ENCODE assay signal across 14 cellular contexts in the genomic region with DNA sequence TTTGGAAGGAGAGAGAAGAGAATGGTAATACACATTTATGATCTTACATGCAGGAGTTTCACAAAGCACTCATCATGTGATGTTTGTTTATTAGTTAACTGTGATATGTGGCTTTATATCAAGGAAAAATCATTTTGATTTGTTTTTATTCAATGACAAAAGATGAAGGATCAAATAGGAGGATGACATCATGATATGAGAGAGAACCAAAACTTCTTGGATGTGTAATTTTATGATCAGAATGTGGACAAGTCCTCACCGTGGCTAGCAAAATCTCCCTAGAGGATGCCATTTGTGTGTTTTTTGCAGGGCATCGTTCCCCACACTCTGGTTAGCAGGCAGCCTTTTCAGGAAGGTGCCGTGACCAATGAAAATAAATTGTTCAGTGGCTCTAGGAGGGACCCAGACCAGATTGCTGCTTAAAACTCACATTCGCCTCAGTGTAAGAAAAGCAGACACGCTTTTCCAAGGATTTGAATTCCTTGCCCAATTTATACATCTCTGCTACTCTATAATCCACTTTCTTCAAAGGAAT.
A peak's percentile ranks its signal among the peaks of the same experiment; 100 is the strongest.
DNase-seq lines count a peak whose midpoint lies in the region; TF ChIP-seq lines count a peak whose summit lies in the region.
"Had no signal": no experiment of that assay in that cellular context is flagged by ENCODE, and none has a peak within 500 bp of the region (broad histone marks: within the 10 kb centered on the region; RNA-seq: fewer than 3 reads in every experiment).

No MANE protein-coding gene starts in this region.

- H3K4me1 Mint-ChIP-seq in nephron progenitor cell, result peaks cover 9% of the 10 kb centered on the region
- H3K4me1 Mint-ChIP-seq: CD14-positive monocyte had no signal

- no peaks in the 10 kb centered on the region for H3K9me3 Mint-ChIP-seq in nephron progenitor cell
- H3K9me3 Mint-ChIP-seq: CD8-positive, alpha-beta T cell had no signal

- no peak overlapping the region for H3K4me3 Mint-ChIP-seq in nephron progenitor cell
- H3K4me3 Mint-ChIP-seq: CD14-positive monocyte; CD8-positive, alpha-beta T cell had no signal

- no peak overlapping the region for H3K27ac Mint-ChIP-seq in nephron progenitor cell
- H3K27ac Mint-ChIP-seq: CD14-positive monocyte; CD8-positive, alpha-beta T cell had no signal

- DNase-seq in Ammon's horn (ENCODE audit: low spot score) (peak; percentile 4), G401 (ENCODE audit: low spot score) (peak; percentile 84), NCI-H69 (lab: John Stamatoyannopoulos, UW) (peak; percentile 67), myocyte (ENCODE audit: low read depth) (peak; percentile 5), NCI-H1105 treated with DMSO at 0.1 percent for 48 hours (lab: John Stamatoyannopoulos, UW) (no peak), germinal center (ENCODE audit: low spot score) (no peak), nephron progenitor cell (no peak)
- DNase-seq: CD8-positive, alpha-beta T cell; COR-L47; DMS53; GM23248; H7; IMR-90 had no signal

- in situ Hi-C loops in G401 (cut with HindIII; ENCODE audit: low sequenced_read_pairs), result no loop called here

- no peak for TF ChIP-seq CTCF in nephron progenitor cell (IDR thresholded peaks at IDR 0.05)

- H3K36me3 Mint-ChIP-seq in nephron progenitor cell (ENCODE audit: low read depth), result no peaks in the 10 kb centered on the region
- H3K36me3 Mint-ChIP-seq: CD14-positive monocyte; CD8-positive, alpha-beta T cell had no signal

- H3K27me3 Mint-ChIP-seq in nephron progenitor cell (ENCODE audit: low read depth, poor library complexity), result no peaks in the 10 kb centered on the region

Comparison
In these comparisons a context has a peak if more than half of its experiments do, and no peak if none do; other contexts are left out.
1. DNase-seq: peak in Ammon's horn (single experiment), G401 (single experiment), NCI-H69 (single experiment) and myocyte (single experiment); none in NCI-H1105 treated with DMSO at 0.1 percent for 48 hours (single experiment), germinal center (single experiment) and nephron progenitor cell (single experiment).